ENCODE assay signal across 26 cellular contexts in the genomic region with DNA sequence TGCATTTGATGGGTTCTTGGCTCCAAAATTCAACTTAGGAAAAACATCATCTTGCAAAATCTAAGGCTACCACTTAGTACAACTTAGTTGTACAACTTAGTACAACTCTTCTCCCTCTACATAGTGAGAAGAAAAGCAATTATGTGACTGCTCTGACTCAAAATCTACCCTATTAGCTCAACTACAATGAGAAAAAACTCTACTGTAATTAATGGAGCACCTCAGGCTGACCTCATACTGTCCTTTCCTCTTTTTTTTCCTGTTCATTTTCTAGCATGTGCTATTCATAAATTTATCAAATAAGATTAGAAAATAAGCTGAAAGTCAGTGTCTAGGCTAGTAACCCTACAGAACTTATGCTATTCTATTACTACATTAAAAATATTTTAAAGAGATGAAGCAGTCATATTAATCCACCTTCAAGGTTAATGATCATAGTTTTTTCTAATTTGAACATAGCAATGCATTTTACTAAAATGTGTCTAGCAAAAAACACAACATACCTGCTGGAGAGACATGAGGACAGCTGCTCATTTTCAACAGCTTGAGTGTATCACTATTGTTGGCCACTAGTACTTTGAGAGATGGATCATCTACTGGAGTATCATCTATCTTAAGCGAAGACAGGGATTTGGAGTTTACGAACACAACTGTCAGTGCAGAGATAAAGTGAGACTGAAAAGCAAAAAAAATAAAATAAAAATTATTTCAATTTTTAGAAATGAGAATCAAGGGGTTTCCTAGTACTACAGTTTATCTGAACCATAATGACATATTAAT.
"Had no signal": no experiment of that assay in that cellular context is flagged by ENCODE, and none has a peak within 500 bp of the region (broad histone marks: within the 10 kb centered on the region; RNA-seq: fewer than 3 reads in every experiment).

No MANE protein-coding gene starts in this region.

- H3K27me3 Mint-ChIP-seq: activated CD4-positive, alpha-beta T cell treated with anti-CD3 and anti-CD28 coated beads, Interleukin-2, amount 10 ng/mL, durations not matched to agents 24 days and 14 days; naive thymus-derived CD8-positive, alpha-beta T cell had no signal

- H3K36me3 ChIP-seq: ovary had no signal

- H3K4me1 Mint-ChIP-seq: neural progenitor cell had no signal

- H3K27me3 ChIP-seq: brain microvascular endothelial cell, hepatocyte, neural progenitor cell, ovary, right atrium auricular region, upper lobe of right lung had no signal

- H3K4me3 ChIP-seq: hepatocyte, lung, neural progenitor cell, ovary, psoas muscle, right atrium auricular region, upper lobe of right lung had no signal

- H3K9me3 Mint-ChIP-seq: activated CD4-positive, alpha-beta T cell treated with anti-CD3 and anti-CD28 coated beads, Interleukin-2, amount 10 ng/mL, durations not matched to agents 24 days and 14 days; activated T-helper 2 cell treated with anti-CD3 and anti-CD28 coated beads, Interferon-gamma antibody, Interleukin-2, Interleukin-4, amounts not matched to agents 10 μg/mL and 5 μg/mL and 100 μg/mL, durations not matched to agents 14 hours and 24 hours and 36 hours; immature natural killer cell; naive thymus-derived CD8-positive, alpha-beta T cell; neural progenitor cell; T-helper 1 cell treated with Interleukin-12 subunit alpha and Interleukin-12 subunit beta and Interleukin-4 antibody, amounts not matched to agents 30 μg/mL and 1 μg/mL, for 36 hours had no signal

- DNase-seq: activated CD4-positive, alpha-beta T cell treated with anti-CD3 and anti-CD28 coated beads, Interleukin-2, amount 10 ng/mL, durations not matched to agents 24 days and 14 days; activated naive CD4-positive, alpha-beta T cell; activated T-cell treated with anti-CD3 and anti-CD28 coated beads, Interleukin-2, amount 50 U/mL, for 1 hour; aorta; brain microvascular endothelial cell; central memory CD4-positive, alpha-beta T cell; effector memory CD4-positive, alpha-beta T cell; foreskin melanocyte; glutamatergic neuron; immature natural killer cell; naive thymus-derived CD8-positive, alpha-beta T cell; ovary; psoas muscle; stimulated activated CD4-positive, alpha-beta T cell treated with anti-CD3 and anti-CD28 coated beads, Interleukin-12 subunit alpha, Interleukin-12 subunit beta, amount 100 ng/mL, for 4 hours; stimulated activated CD4-positive, alpha-beta T cell treated with anti-CD3 and anti-CD28 coated beads, Interleukin-4, amount 100 ng/mL, for 4 hours; stimulated activated naive CD8-positive, alpha-beta T cell treated with anti-CD3 and anti-CD28 coated beads, Interleukin-15, Interleukin-2, amounts not matched to agents 100 U/mL and 50 U/mL, for 24 hours; substantia nigra; upper lobe of right lung had no signal

- H3K9me3 ChIP-seq: ovary, psoas muscle, right atrium auricular region, upper lobe of right lung had no signal

- H3K4me1 ChIP-seq: neural progenitor cell had no signal

- H3K4me3 Mint-ChIP-seq: activated CD4-positive, alpha-beta T cell treated with anti-CD3 and anti-CD28 coated beads, Interleukin-2, amount 10 ng/mL, durations not matched to agents 24 days and 14 days; immature natural killer cell; neural progenitor cell; T-helper 1 cell treated with Interleukin-12 subunit alpha and Interleukin-12 subunit beta and Interleukin-4 antibody, amounts not matched to agents 30 μg/mL and 1 μg/mL, for 36 hours had no signal

- H3K27ac ChIP-seq: brain microvascular endothelial cell, hepatocyte, neural progenitor cell, ovary, psoas muscle, upper lobe of right lung had no signal

- ATAC-seq: esophagus mucosa; left lobe of liver; naive thymus-derived CD8-positive, alpha-beta T cell; stimulated activated naive CD8-positive, alpha-beta T cell treated with anti-CD3 and anti-CD28 coated beads, Interleukin-15, Interleukin-2, amounts not matched to agents 100 U/mL and 50 U/mL, for 24 hours; upper lobe of right lung had no signal

- H3K27ac Mint-ChIP-seq: activated CD4-positive, alpha-beta T cell treated with anti-CD3 and anti-CD28 coated beads, Interleukin-2, amount 10 ng/mL, durations not matched to agents 24 days and 14 days; activated T-helper 2 cell treated with anti-CD3 and anti-CD28 coated beads, Interferon-gamma antibody, Interleukin-2, Interleukin-4, amounts not matched to agents 10 μg/mL and 5 μg/mL and 100 μg/mL, durations not matched to agents 14 hours and 24 hours and 36 hours; neural progenitor cell; T-helper 1 cell treated with Interleukin-12 subunit alpha and Interleukin-12 subunit beta and Interleukin-4 antibody, amounts not matched to agents 30 μg/mL and 1 μg/mL, for 36 hours had no signal
